Comparison of ENCODE assay signal across 19 cellular contexts in the genomic region with DNA sequence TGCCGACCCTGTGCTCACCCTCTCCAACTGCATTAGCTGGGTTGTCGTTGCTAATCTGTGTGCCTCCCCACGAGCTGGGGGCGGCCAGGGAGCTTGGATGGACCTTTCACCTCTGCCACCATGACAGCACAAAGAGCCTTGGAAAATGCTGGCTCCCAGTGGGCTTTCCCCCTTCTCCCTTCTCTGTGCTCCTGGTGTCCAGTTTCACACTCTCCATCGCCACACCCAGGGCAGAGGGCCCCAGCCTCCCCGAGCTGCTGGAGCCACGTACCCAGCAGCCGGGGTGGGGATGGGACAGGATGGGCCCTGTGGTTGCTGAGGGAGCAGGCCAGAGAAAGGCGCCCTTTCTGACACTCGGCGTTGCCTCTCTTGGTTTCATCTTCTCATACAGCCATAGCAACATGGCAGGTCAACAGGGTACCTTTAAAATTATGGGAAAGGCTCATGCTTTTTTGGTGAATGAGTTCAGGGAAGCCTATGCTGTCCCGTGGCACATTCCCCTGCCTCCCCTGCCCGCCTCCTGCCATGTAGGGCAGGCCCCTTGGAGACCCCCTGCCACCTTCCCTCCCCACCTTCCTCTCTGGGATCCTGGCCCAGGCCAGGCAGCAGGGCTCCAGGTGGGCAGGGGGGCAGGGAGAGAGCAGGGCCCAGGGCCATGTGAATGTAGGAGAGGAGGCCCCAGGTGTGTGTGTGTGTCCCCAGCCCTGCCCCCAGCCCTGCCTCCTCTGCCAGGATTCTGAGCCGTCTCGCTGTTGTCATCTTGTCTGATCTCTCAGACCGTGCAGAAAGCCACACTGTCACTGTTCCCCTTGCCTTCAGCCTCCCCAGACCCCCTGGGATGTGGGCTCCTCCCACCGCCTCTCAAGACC.
DNase-seq lines count a peak whose midpoint lies in the region; ATAC-seq, FAIRE-seq and TF ChIP-seq lines count a peak whose summit lies in the region.
"Had no signal": no experiment of that assay in that cellular context is flagged by ENCODE, and none has a peak within 500 bp of the region (broad histone marks: within the 10 kb centered on the region; RNA-seq: fewer than 3 reads in every experiment).

No MANE protein-coding gene starts in this region.

- H4K20me1 ChIP-seq in hepatocyte (ENCODE audit: insufficient read depth, poor library complexity, severe bottlenecking), result no peaks in the 10 kb centered on the region

- no peaks in the 10 kb centered on the region for H3K9me3 Mint-ChIP-seq in progenitor cell of endocrine pancreas (ENCODE audit: low read depth)
- H3K9me3 Mint-ChIP-seq: CD4-positive, alpha-beta T cell had no signal

- H3K36me3 ChIP-seq in kidney (ENCODE audit: control insufficient read depth in 1 of 2, insufficient read depth in 2 of 2, low read length in 2 of 2), result no peaks in the 10 kb centered on the region
- no peaks in the 10 kb centered on the region for H3K36me3 ChIP-seq in hepatocyte (replicated peaks; ENCODE audit: insufficient read depth, low read depth)
- H3K36me3 ChIP-seq: Peyer's patch had no signal

- H3K9me2 ChIP-seq in hepatocyte (replicated peaks; ENCODE audit: insufficient read depth), result no peaks in the 10 kb centered on the region

- H3K4me1 ChIP-seq in kidney (ENCODE audit: control insufficient read depth in 1 of 2, insufficient read depth in 1 of 2, low read depth in 1 of 2, low read length in 2 of 2) (no peaks in the 10 kb centered on the region), hepatocyte (ENCODE audit: insufficient read depth) (no peaks in the 10 kb centered on the region)
- H3K4me1 ChIP-seq: Peyer's patch had no signal

- peak overlapping the region; percentile 15 for H3K27ac Mint-ChIP-seq in progenitor cell of endocrine pancreas
- H3K27ac Mint-ChIP-seq: CD4-positive, alpha-beta T cell had no signal

- H3K4me3 ChIP-seq in kidney (ENCODE audit: low read length in 2 of 2), result no peak overlapping the region
- no peak overlapping the region for H3K4me3 ChIP-seq in hepatocyte
- H3K4me3 ChIP-seq in coronary artery, result no peak overlapping the region
- H3K4me3 ChIP-seq: Peyer's patch had no signal

- FAIRE-seq in kidney (lab: Jason Lieb, UNC), result no peak

- WGBS in hepatocyte (ENCODE audit: low lambda C conversion rate, missing lambda C conversion rate), result 78% methylated on average over 15 of the region's 17 CpGs

- no peaks in the 10 kb centered on the region for H3K79me2 ChIP-seq in hepatocyte

- no peak for ATAC-seq in HG03108 (IDR thresholded peaks at IDR 0.05; ENCODE audit: unreplicated experiment)
- ATAC-seq: HCT116 had no signal

- no peak overlapping the region for H3K4me2 ChIP-seq in hepatocyte

- DNase-seq in NCI-H2171 treated with DMSO at 0.1 percent for 48 hours (lab: John Stamatoyannopoulos, UW), result peak; percentile 30
- DNase-seq in NCI-H2171 (lab: John Stamatoyannopoulos, UW), result no peak
- peak; percentile 26 for DNase-seq in NCI-H69 (lab: John Stamatoyannopoulos, UW)
- peak; percentile 37 for DNase-seq in kidney
- DNase-seq in progenitor cell of endocrine pancreas (ENCODE audit: low spot score, unreplicated experiment), result no peak
- no peak for DNase-seq in hepatocyte (ENCODE audit: low spot score)
- DNase-seq in coronary artery (ENCODE audit: low spot score), result no peak
- DNase-seq: 8988T; Caco-2; CD4-positive, alpha-beta T cell; DMS153; GDM1; NCI-H1105 treated with DMSO at 0.1 percent for 48 hours; NCI-H1694; NCI-H2081 treated with DMSO at 0.1 percent for 48 hours; NCI-H526; Peyer's patch had no signal

- H3K4me3 Mint-ChIP-seq in progenitor cell of endocrine pancreas (ENCODE audit: low read depth), result no peak overlapping the region
- H3K4me3 Mint-ChIP-seq: CD4-positive, alpha-beta T cell had no signal

- H3K9ac ChIP-seq in kidney (ENCODE audit: low read length in 2 of 2), result no peak overlapping the region

- H3K27ac ChIP-seq in kidney (ENCODE audit: low read depth in 2 of 2, low read length in 2 of 2) (no peak overlapping the region), hepatocyte (no peak overlapping the region), coronary artery (no peak overlapping the region)
- H3K27ac ChIP-seq: Peyer's patch had no signal

- no peak overlapping the region for H2AFZ ChIP-seq in hepatocyte

- peaks cover 9% of the 10 kb centered on the region for H3K4me1 Mint-ChIP-seq in progenitor cell of endocrine pancreas (ENCODE audit: low read depth)

- no peak for TF ChIP-seq CTCF in kidney (IDR thresholded peaks at IDR 0.05; ENCODE audit: borderline replicate concordance, extremely low read depth, insufficient read depth)
- TF ChIP-seq CTCF in progenitor cell of endocrine pancreas (IDR thresholded peaks at IDR 0.05; ENCODE audit: unreplicated experiment), result no peak
- TF ChIP-seq CTCF in hepatocyte (IDR thresholded peaks at IDR 0.05; ENCODE audit: poor library complexity), result no peak
- TF ChIP-seq CTCF in coronary artery (IDR thresholded peaks at IDR 0.05), result no peak

- H3K9me3 ChIP-seq in kidney (ENCODE audit: control insufficient read depth in 1 of 2, low read length in 2 of 2) (no peaks in the 10 kb centered on the region), hepatocyte (ENCODE audit: low read depth) (no peaks in the 10 kb centered on the region)
- H3K9me3 ChIP-seq: Caco-2, Peyer's patch had no signal

- intact Hi-C loops in kidney (cut with DNase I), result no loop called here

- H3K36me3 Mint-ChIP-seq in progenitor cell of endocrine pancreas (ENCODE audit: insufficient read depth), result no peaks in the 10 kb centered on the region

- peaks cover 13% of the 10 kb centered on the region for H3K27me3 Mint-ChIP-seq in progenitor cell of endocrine pancreas
- H3K27me3 Mint-ChIP-seq: CD4-positive, alpha-beta T cell had no signal

- H3K27me3 ChIP-seq in hepatocyte, result no peaks in the 10 kb centered on the region
- H3K27me3 ChIP-seq: Peyer's patch had no signal

Comparison
In these comparisons a context has a peak if more than half of its experiments do, and no peak if none do; other contexts are left out.
1. DNase-seq: peak in NCI-H2171 treated with DMSO at 0.1 percent for 48 hours (single experiment), NCI-H69 (single experiment) and kidney (single experiment); none in NCI-H2171 (single experiment), progenitor cell of endocrine pancreas (single experiment), hepatocyte (single experiment) and coronary artery (single experiment).